In genomic region chr12:52924764-52925716, GRCh38 we compare ENCODE assay signal across 1 cellular context.
TF ChIP-seq lines count a peak whose summit lies in the region.

No MANE protein-coding gene starts in this region.

TF ChIP-seq in K562, 482 proteins besides CTCF, POLR2A, EP300 and RAD21 (continued from another document and continues in another):
- TF ChIP-seq, protein P1, sequence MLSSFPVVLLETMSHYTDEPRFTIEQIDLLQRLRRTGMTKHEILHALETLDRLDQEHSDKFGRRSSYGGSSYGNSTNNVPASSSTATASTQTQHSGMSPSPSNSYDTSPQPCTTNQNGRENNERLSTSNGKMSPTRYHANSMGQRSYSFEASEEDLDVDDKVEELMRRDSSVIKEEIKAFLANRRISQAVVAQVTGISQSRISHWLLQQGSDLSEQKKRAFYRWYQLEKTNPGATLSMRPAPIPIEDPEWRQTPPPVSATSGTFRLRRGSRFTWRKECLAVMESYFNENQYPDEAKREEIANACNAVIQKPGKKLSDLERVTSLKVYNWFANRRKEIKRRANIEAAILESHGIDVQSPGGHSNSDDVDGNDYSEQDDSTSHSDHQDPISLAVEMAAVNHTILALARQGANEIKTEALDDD (IDR thresholded peaks at IDR 0.05), result no peak
- TF ChIP-seq DNMT1 (IDR thresholded peaks at IDR 0.05), result no peak
- no peak for TF ChIP-seq ZNF551 (CRISPR knock-in tag; IDR thresholded peaks at IDR 0.05)
- no peak for TF ChIP-seq GTF2B (IDR thresholded peaks at IDR 0.05; ENCODE audit: extremely low read depth, insufficient read length)
- TF ChIP-seq, protein P2, sequence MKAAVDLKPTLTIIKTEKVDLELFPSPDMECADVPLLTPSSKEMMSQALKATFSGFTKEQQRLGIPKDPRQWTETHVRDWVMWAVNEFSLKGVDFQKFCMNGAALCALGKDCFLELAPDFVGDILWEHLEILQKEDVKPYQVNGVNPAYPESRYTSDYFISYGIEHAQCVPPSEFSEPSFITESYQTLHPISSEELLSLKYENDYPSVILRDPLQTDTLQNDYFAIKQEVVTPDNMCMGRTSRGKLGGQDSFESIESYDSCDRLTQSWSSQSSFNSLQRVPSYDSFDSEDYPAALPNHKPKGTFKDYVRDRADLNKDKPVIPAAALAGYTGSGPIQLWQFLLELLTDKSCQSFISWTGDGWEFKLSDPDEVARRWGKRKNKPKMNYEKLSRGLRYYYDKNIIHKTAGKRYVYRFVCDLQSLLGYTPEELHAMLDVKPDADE (conservative IDR thresholded peaks at IDR 0.05; ENCODE audit: control insufficient read depth, low read depth, low read length), result no peak
- 0 out of 2 replicates have a peak, but pooled peaks have one; percentile 14 for TF ChIP-seq C11orf30 (IDR thresholded peaks at IDR 0.05; ENCODE audit: low read depth)
- no peak for TF ChIP-seq PTRF (tag; IDR thresholded peaks at IDR 0.05)
- TF ChIP-seq GATAD2B (IDR thresholded peaks at IDR 0.05; ENCODE audit: borderline replicate concordance), result no peak
- TF ChIP-seq ZNF146 (CRISPR knock-in tag; IDR thresholded peaks at IDR 0.05; ENCODE audit: unreplicated experiment), result no peak
- no peak for TF ChIP-seq ID3 (CRISPR knock-in tag; IDR thresholded peaks at IDR 0.05)
- TF ChIP-seq ID3 (tag; IDR thresholded peaks at IDR 0.05), result no peak
- TF ChIP-seq ZNF79 (CRISPR knock-in tag; IDR thresholded peaks at IDR 0.05; ENCODE audit: low read depth), result no peak
- TF ChIP-seq RCOR1 (IDR thresholded peaks at IDR 0.05; ENCODE audit: borderline replicate concordance in 1 of 2, low read depth in 2 of 2, low read length in 2 of 2), result peak in 1 of 2 experiments; percentile 87; a peak in 2 of 4 replicates
- no peak for TF ChIP-seq GTF2E2 (tag; IDR thresholded peaks at IDR 0.05)
- TF ChIP-seq ZNF512 (tag; IDR thresholded peaks at IDR 0.05), result no peak
- TF ChIP-seq MAZ (CRISPR knock-in tag; conservative IDR thresholded peaks at IDR 0.05 in 1 of 2, IDR thresholded peaks at IDR 0.05 in 1 of 2), result peak in 1 of 2 experiments; percentile 41; a peak in 1 of 4 replicates
- peak; percentile 87 for TF ChIP-seq TEAD4 (IDR thresholded peaks at IDR 0.05; ENCODE audit: low read length)
- no peak for TF ChIP-seq TEAD4 (CRISPR knock-in tag; IDR thresholded peaks at IDR 0.05; ENCODE audit: borderline replicate concordance)
- TF ChIP-seq SRF (CRISPR knock-in tag; IDR thresholded peaks at IDR 0.05), result no peak
- TF ChIP-seq ATF4 (CRISPR knock-in tag; IDR thresholded peaks at IDR 0.05), result no peak
- no peak for TF ChIP-seq MED1 (CRISPR knock-in tag; IDR thresholded peaks at IDR 0.05; ENCODE audit: borderline replicate concordance)
- TF ChIP-seq PHF8 (IDR thresholded peaks at IDR 0.05; ENCODE audit: borderline replicate concordance, low read length), result no peak
- no peak for TF ChIP-seq KAT7 (CRISPR knock-in tag; IDR thresholded peaks at IDR 0.05; ENCODE audit: borderline replicate concordance)
- TF ChIP-seq CC2D1A (IDR thresholded peaks at IDR 0.05), result peak; percentile 72; the same call in 1 of the 2 replicates
- no peak for TF ChIP-seq SAFB2 (IDR thresholded peaks at IDR 0.05; ENCODE audit: borderline replicate concordance, low read depth, low read length, severe bottlenecking)
- no peak for TF ChIP-seq RFX1 (IDR thresholded peaks at IDR 0.05)
- TF ChIP-seq ZNF316 (IDR thresholded peaks at IDR 0.05), result no peak
- TF ChIP-seq BCOR (IDR thresholded peaks at IDR 0.05), result peak; percentile 78
- TF ChIP-seq KDM5B (IDR thresholded peaks at IDR 0.05; ENCODE audit: insufficient replicate concordance, low read depth, low read length), result no peak
- TF ChIP-seq, protein P3, sequence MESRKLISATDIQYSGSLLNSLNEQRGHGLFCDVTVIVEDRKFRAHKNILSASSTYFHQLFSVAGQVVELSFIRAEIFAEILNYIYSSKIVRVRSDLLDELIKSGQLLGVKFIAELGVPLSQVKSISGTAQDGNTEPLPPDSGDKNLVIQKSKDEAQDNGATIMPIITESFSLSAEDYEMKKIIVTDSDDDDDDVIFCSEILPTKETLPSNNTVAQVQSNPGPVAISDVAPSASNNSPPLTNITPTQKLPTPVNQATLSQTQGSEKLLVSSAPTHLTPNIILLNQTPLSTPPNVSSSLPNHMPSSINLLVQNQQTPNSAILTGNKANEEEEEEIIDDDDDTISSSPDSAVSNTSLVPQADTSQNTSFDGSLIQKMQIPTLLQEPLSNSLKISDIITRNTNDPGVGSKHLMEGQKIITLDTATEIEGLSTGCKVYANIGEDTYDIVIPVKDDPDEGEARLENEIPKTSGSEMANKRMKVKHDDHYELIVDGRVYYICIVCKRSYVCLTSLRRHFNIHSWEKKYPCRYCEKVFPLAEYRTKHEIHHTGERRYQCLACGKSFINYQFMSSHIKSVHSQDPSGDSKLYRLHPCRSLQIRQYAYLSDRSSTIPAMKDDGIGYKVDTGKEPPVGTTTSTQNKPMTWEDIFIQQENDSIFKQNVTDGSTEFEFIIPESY (CRISPR knock-in tag; IDR thresholded peaks at IDR 0.05), result no peak
- TF ChIP-seq POU5F1 (IDR thresholded peaks at IDR 0.05; ENCODE audit: borderline replicate concordance, low read depth, low read length, partially characterized antibody), result no peak
- peak; percentile 57; the same call in 1 of the 2 replicates for TF ChIP-seq HDAC2 (IDR thresholded peaks at IDR 0.05)
- peak; percentile 82 for TF ChIP-seq TAL1 (IDR thresholded peaks at IDR 0.05)
- TF ChIP-seq HBP1 (CRISPR knock-in tag; IDR thresholded peaks at IDR 0.05), result no peak
- TF ChIP-seq, protein P4, sequence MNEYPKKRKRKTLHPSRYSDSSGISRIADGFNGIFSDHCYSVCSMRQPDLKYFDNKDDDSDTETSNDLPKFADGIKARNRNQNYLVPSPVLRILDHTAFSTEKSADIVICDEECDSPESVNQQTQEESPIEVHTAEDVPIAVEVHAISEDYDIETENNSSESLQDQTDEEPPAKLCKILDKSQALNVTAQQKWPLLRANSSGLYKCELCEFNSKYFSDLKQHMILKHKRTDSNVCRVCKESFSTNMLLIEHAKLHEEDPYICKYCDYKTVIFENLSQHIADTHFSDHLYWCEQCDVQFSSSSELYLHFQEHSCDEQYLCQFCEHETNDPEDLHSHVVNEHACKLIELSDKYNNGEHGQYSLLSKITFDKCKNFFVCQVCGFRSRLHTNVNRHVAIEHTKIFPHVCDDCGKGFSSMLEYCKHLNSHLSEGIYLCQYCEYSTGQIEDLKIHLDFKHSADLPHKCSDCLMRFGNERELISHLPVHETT (CRISPR knock-in tag; conservative IDR thresholded peaks at IDR 0.05 in 1 of 2, IDR thresholded peaks at IDR 0.05 in 1 of 2), result no peak
- peak; percentile 35; the same call in 1 of the 2 replicates for TF ChIP-seq NCOA1 (IDR thresholded peaks at IDR 0.05; ENCODE audit: low read depth)
- TF ChIP-seq, protein P5, sequence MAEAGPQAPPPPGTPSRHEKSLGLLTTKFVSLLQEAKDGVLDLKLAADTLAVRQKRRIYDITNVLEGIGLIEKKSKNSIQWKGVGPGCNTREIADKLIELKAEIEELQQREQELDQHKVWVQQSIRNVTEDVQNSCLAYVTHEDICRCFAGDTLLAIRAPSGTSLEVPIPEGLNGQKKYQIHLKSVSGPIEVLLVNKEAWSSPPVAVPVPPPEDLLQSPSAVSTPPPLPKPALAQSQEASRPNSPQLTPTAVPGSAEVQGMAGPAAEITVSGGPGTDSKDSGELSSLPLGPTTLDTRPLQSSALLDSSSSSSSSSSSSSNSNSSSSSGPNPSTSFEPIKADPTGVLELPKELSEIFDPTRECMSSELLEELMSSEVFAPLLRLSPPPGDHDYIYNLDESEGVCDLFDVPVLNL (CRISPR knock-in tag; IDR thresholded peaks at IDR 0.05; ENCODE audit: low read depth), result no peak
- no peak for TF ChIP-seq SNRNP70 (optimal IDR thresholded peaks at IDR 0.05; ENCODE audit: low read depth, low read length)
- TF ChIP-seq SRSF9 (IDR thresholded peaks at IDR 0.05; ENCODE audit: borderline replicate concordance, low read depth, low read length), result no peak
- TF ChIP-seq PPARD (CRISPR knock-in tag; IDR thresholded peaks at IDR 0.05), result no peak
- no peak for TF ChIP-seq CLOCK (CRISPR knock-in tag; IDR thresholded peaks at IDR 0.05; ENCODE audit: borderline replicate concordance)
- TF ChIP-seq, protein P6, sequence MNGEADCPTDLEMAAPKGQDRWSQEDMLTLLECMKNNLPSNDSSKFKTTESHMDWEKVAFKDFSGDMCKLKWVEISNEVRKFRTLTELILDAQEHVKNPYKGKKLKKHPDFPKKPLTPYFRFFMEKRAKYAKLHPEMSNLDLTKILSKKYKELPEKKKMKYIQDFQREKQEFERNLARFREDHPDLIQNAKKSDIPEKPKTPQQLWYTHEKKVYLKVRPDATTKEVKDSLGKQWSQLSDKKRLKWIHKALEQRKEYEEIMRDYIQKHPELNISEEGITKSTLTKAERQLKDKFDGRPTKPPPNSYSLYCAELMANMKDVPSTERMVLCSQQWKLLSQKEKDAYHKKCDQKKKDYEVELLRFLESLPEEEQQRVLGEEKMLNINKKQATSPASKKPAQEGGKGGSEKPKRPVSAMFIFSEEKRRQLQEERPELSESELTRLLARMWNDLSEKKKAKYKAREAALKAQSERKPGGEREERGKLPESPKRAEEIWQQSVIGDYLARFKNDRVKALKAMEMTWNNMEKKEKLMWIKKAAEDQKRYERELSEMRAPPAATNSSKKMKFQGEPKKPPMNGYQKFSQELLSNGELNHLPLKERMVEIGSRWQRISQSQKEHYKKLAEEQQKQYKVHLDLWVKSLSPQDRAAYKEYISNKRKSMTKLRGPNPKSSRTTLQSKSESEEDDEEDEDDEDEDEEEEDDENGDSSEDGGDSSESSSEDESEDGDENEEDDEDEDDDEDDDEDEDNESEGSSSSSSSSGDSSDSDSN (IDR thresholded peaks at IDR 0.05; ENCODE audit: borderline replicate concordance in 1 of 2, low read depth in 2 of 2, low read length in 2 of 2), result no peak
- TF ChIP-seq ZFPM2 (CRISPR knock-in tag; IDR thresholded peaks at IDR 0.05), result no peak
- peak; percentile 82 for TF ChIP-seq ZNF175 (CRISPR knock-in tag; IDR thresholded peaks at IDR 0.05; ENCODE audit: low read depth)
- no peak for TF ChIP-seq ZNF274 (IDR thresholded peaks at IDR 0.05; ENCODE audit: borderline replicate concordance, low read depth, low read length)
- no peak for TF ChIP-seq BMI1 (IDR thresholded peaks at IDR 0.05; ENCODE audit: low read length)
